ENCODE assay signal across 8 cellular contexts in genomic region chr11:69075421-69076128, GRCh38. TPM values are rescaled to one million over a fixed set of nuclear protein-coding genes. Genes with fewer than 3 reads are reported as not detected.
DNase-seq lines count a peak whose midpoint lies in the region; ATAC-seq and TF ChIP-seq lines count a peak whose summit lies in the region.

No MANE protein-coding gene starts in this region.

- 73 to 78% methylated on average over 18 of the region's 18 CpGs for WGBS in heart right ventricle, 2 donors

- intact Hi-C loops in heart right ventricle (cut with DNase I): no loop called here

- TF ChIP-seq CTCF in heart right ventricle (IDR thresholded peaks at IDR 0.05): no peak

- peak overlapping the region in 9 of 10 donors; percentile 1 to 65 (median 55) for H3K27ac ChIP-seq in heart right ventricle

- no peak overlapping the region for H3K4me3 ChIP-seq in heart right ventricle
- no peak overlapping the region for H3K4me3 ChIP-seq in skeletal muscle cell (ENCODE audit: low read depth, low read length)

- H3K27me3 ChIP-seq in heart right ventricle: no peaks in the 10 kb centered on the region

- no peak for TF ChIP-seq POLR2A in erythroblast (IDR thresholded peaks at IDR 0.05; ENCODE audit: low read length)

- peak; percentile 96 for DNase-seq in GM04503 (ENCODE audit: low read depth)
- DNase-seq in amygdala (lab: John Stamatoyannopoulos, UW): peak in 49 of 56 donors; percentile 9 to 92 (median 62)
- DNase-seq in heart right ventricle: peak; percentile 67 to 75
- peak; percentile 70 for DNase-seq in skeletal muscle cell (ENCODE audit: low read depth)
- no peak for DNase-seq in NCI-H774 (lab: John Stamatoyannopoulos, UW)
- DNase-seq in activated CD4-positive, alpha-beta T cell treated with anti-CD3 and anti-CD28 coated beads, Interleukin-2, amount 50 U/mL, for 48 hours: no peak
- no peak for DNase-seq in erythroblast (lab: John Stamatoyannopoulos, UW)

- ATAC-seq in heart right ventricle (peak; percentile 36 to 82 (median 74)), GM21447 (IDR thresholded peaks at IDR 0.05; ENCODE audit: unreplicated experiment) (no peak)

- peaks cover 0 to 32% (median 6%) of the 10 kb centered on the region in 9 donors for H3K4me1 ChIP-seq in heart right ventricle

- H3K9me3 ChIP-seq in heart right ventricle: no peaks in the 10 kb centered on the region

- H3K36me3 ChIP-seq in heart right ventricle: peaks cover 0 to 79% (median 14%) of the 10 kb centered on the region in 9 donors

RNA-seq across cellular contexts. Expression of gene TPCN2, which starts 26.8 kb away (rescaled TPM):
- 10 to 100 TPM in 2 of 10 donors, 1 to 10 TPM in 8; 4.8 to 13.0 (median 7.8) TPM for total RNA-seq in heart right ventricle
- 10 to 100 TPM in 1 of 2 donors, 1 to 10 TPM in 1; 3.4 to 19.2 TPM for polyA plus RNA-seq in heart right ventricle

Comparison
In these comparisons a context has a peak if more than half of its experiments do, and no peak if none do; other contexts are left out.
1. DNase-seq: peak in GM04503 (single experiment), amygdala (49 of 56), heart right ventricle (2 of 2) and skeletal muscle cell (single experiment); none in NCI-H774 (single experiment), activated CD4-positive, alpha-beta T cell treated with anti-CD3 and anti-CD28 coated beads, Interleukin-2, amount 50 U/mL, for 48 hours (0 of 2) and erythroblast (0 of 2).